In genomic region chr11:10654211-10655150, GRCh38 we compare ENCODE assay signal across 9 cellular contexts. TPM values are rescaled to one million over a fixed set of nuclear protein-coding genes. Genes with fewer than 3 reads are reported as not detected.
A peak's percentile ranks its signal among the peaks of the same experiment; 100 is the strongest.
DNase-seq lines count a peak whose midpoint lies in the region; ATAC-seq and TF ChIP-seq lines count a peak whose summit lies in the region.
"Had no signal": no experiment of that assay in that cellular context is flagged by ENCODE, and none has a peak within 500 bp of the region (broad histone marks: within the 10 kb centered on the region; RNA-seq: fewer than 3 reads in every experiment).

No MANE protein-coding gene starts in this region.

- H3K4me2 ChIP-seq in Karpas-422 (ENCODE audit: low read depth, low read length, poor library complexity, severe bottlenecking) = no peak overlapping the region

- H3K27ac Mint-ChIP-seq in CD4-positive, CD25-positive, alpha-beta regulatory T cell = no peak overlapping the region

- no peaks in the 10 kb centered on the region for H3K36me3 ChIP-seq in CD4-positive, CD25-positive, alpha-beta regulatory T cell (ENCODE audit: control insufficient read depth, insufficient read depth, low read length)
- H3K36me3 ChIP-seq in Karpas-422 (ENCODE audit: insufficient read depth, low read length) (no peaks in the 10 kb centered on the region), liver (ENCODE audit: control insufficient read depth in 4 of 4, insufficient read depth in 3 of 4, low read depth in 1 of 4, low read length in 3 of 4) (no peaks in the 10 kb centered on the region), tibial artery (peaks cover 0 to 15% (median 5%) of the 10 kb centered on the region in 3 donors)
- H3K36me3 ChIP-seq: SJSA1 had no signal

- peaks cover 0 to 12% (median 0%) of the 10 kb centered on the region in 4 donors for H3K4me1 Mint-ChIP-seq in CD4-positive, CD25-positive, alpha-beta regulatory T cell

- no peaks in the 10 kb centered on the region for H3K36me3 Mint-ChIP-seq in CD4-positive, CD25-positive, alpha-beta regulatory T cell

- H3K9me3 ChIP-seq in CD4-positive, CD25-positive, alpha-beta regulatory T cell (ENCODE audit: control insufficient read depth in 2 of 2, low read length in 2 of 2) = no peaks in the 10 kb centered on the region
- H3K9me3 ChIP-seq in Karpas-422 (ENCODE audit: low read length) (no peaks in the 10 kb centered on the region), liver (ENCODE audit: control insufficient read depth in 4 of 4, low read length in 3 of 4) (no peaks in the 10 kb centered on the region), tibial artery (no peaks in the 10 kb centered on the region)
- H3K9me3 ChIP-seq: SJSA1 had no signal

- DNase-seq in CD4-positive, CD25-positive, alpha-beta regulatory T cell = peak; percentile 13 to 69 (median 50)
- DNase-seq in Karpas-422 (peak; percentile 80), SKM-1 (lab: John Stamatoyannopoulos, UW; ENCODE audit: unreplicated experiment) (peak; percentile 57), dedifferentiated amniotic fluid mesenchymal stem cell (ENCODE audit: extremely low spot score) (peak; percentile 45), tibial artery (no peak), NCI-H128 (lab: John Stamatoyannopoulos, UW; ENCODE audit: unreplicated experiment) (no peak)

- no peaks in the 10 kb centered on the region for H3K9me3 Mint-ChIP-seq in CD4-positive, CD25-positive, alpha-beta regulatory T cell

- TF ChIP-seq RAD21 in liver (IDR thresholded peaks at IDR 0.05) = peak; percentile 78 to 91

- no peak overlapping the region for H2AFZ ChIP-seq in Karpas-422 (ENCODE audit: low read length)

- no peak overlapping the region for H3K27ac ChIP-seq in CD4-positive, CD25-positive, alpha-beta regulatory T cell (ENCODE audit: insufficient read depth, low read length, poor library complexity, severe bottlenecking)
- no peak overlapping the region for H3K27ac ChIP-seq in Karpas-422 (ENCODE audit: low read length)
- no peak overlapping the region for H3K27ac ChIP-seq in liver (ENCODE audit: low read depth in 1 of 2, low read length in 2 of 2)
- H3K27ac ChIP-seq in tibial artery = peak overlapping the region; percentile 86 to 89
- H3K27ac ChIP-seq: SJSA1 had no signal

- TF ChIP-seq CTCF in liver (IDR thresholded peaks at IDR 0.05; ENCODE audit: low read depth, low read length, missing input control) (peak; percentile 51), tibial artery (IDR thresholded peaks at IDR 0.05) (peak; percentile 50 to 61)

- H4K20me1 ChIP-seq in Karpas-422 (ENCODE audit: insufficient read depth, low read depth, low read length) = no peaks in the 10 kb centered on the region

- intact Hi-C loops in tibial artery (cut with DNase I; ENCODE audit: low total_unique reads) = no loop called here

- no peaks in the 10 kb centered on the region for H3K4me1 ChIP-seq in CD4-positive, CD25-positive, alpha-beta regulatory T cell (ENCODE audit: control insufficient read depth, insufficient read depth, low read length, poor library complexity, severe bottlenecking)
- H3K4me1 ChIP-seq in Karpas-422 (ENCODE audit: low read length) (no peaks in the 10 kb centered on the region), liver (ENCODE audit: control insufficient read depth in 4 of 4, insufficient read depth in 4 of 4, low read length in 3 of 4) (no peaks in the 10 kb centered on the region), tibial artery (peaks cover 9 to 100% (median 76%) of the 10 kb centered on the region in 4 donors)

- H3K79me2 ChIP-seq in Karpas-422 (ENCODE audit: low read length) = no peaks in the 10 kb centered on the region

- H3K4me3 ChIP-seq in CD4-positive, CD25-positive, alpha-beta regulatory T cell (ENCODE audit: low read depth, low read length) = no peak overlapping the region
- H3K4me3 ChIP-seq in Karpas-422 (ENCODE audit: low read length) (no peak overlapping the region), liver (ENCODE audit: low read depth in 1 of 3, low read length in 3 of 3) (no peak overlapping the region), tibial artery (no peak overlapping the region)
- H3K4me3 ChIP-seq: SJSA1 had no signal

- H3K27me3 Mint-ChIP-seq in CD4-positive, CD25-positive, alpha-beta regulatory T cell = no peaks in the 10 kb centered on the region

- no peaks in the 10 kb centered on the region for H3K27me3 ChIP-seq in CD4-positive, CD25-positive, alpha-beta regulatory T cell (ENCODE audit: control insufficient read depth, insufficient read depth, low read length)
- no peaks in the 10 kb centered on the region for H3K27me3 ChIP-seq in Karpas-422 (ENCODE audit: low read length)
- no peaks in the 10 kb centered on the region for H3K27me3 ChIP-seq in liver (ENCODE audit: control insufficient read depth in 4 of 4, insufficient read depth in 4 of 4, low read length in 3 of 4)
- no peaks in the 10 kb centered on the region for H3K27me3 ChIP-seq in tibial artery
- H3K27me3 ChIP-seq: SJSA1 had no signal

- H3K9me2 ChIP-seq in Karpas-422 (replicated peaks; ENCODE audit: insufficient read depth, low read length) = no peaks in the 10 kb centered on the region

- H3K4me3 Mint-ChIP-seq in CD4-positive, CD25-positive, alpha-beta regulatory T cell = no peak overlapping the region

- ATAC-seq in CD4-positive, CD25-positive, alpha-beta regulatory T cell (ENCODE audit: low read depth in 2 of 2) = peak; percentile 61 to 64
- ATAC-seq in GM18868 (IDR thresholded peaks at IDR 0.05; ENCODE audit: unreplicated experiment) = peak; percentile 48

- H3K9ac ChIP-seq in Karpas-422 (ENCODE audit: low read length) (no peak overlapping the region), liver (ENCODE audit: low read depth in 1 of 2, low read length in 2 of 2) (no peak overlapping the region)

- WGBS in liver = 60% methylated on average over 3 of the region's 3 CpGs

TF ChIP-seq in liver, 16 proteins besides CTCF, POLR2A, EP300 and RAD21:
- TF ChIP-seq ATF3 (IDR thresholded peaks at IDR 0.05) (no peak), EGR1 (IDR thresholded peaks at IDR 0.05; ENCODE audit: low read depth in 2 of 2) (no peak), YY1 (IDR thresholded peaks at IDR 0.05) (peak; percentile 51), GABPA (IDR thresholded peaks at IDR 0.05 in 1 of 2, conservative IDR thresholded peaks at IDR 0.05 in 1 of 2) (no peak)
TF ChIP-seq in liver: peak in this region for 1.

RNA-seq across cellular contexts. Expression of gene IRAG1, which starts 39.1 kb away (rescaled TPM):
- not detected for total RNA-seq in CD4-positive, CD25-positive, alpha-beta regulatory T cell
- polyA plus RNA-seq in CD4-positive, CD25-positive, alpha-beta regulatory T cell = not detected
- total RNA-seq in Karpas-422 (2014; rRNA removed; shearing (Covaris generic); ENCODE audit: low replicate concordance) = not detected in 2 replicates
- total RNA-seq in liver = 1 to 10 TPM; 2.3 to 4.4 TPM
- polyA plus RNA-seq in liver = 1 to 10 TPM in 1 of 2 donors, under 1 TPM in 1; 0.29 to 1.6 TPM

Comparison
In these comparisons a context has a peak if more than half of its experiments do, and no peak if none do; other contexts are left out.
1. DNase-seq: peak in CD4-positive, CD25-positive, alpha-beta regulatory T cell (3 of 3), Karpas-422 (single experiment), SKM-1 (single experiment) and dedifferentiated amniotic fluid mesenchymal stem cell (single experiment); none in tibial artery (0 of 2) and NCI-H128 (single experiment).
2. H3K27ac ChIP-seq: peak in tibial artery (2 of 2); none in CD4-positive, CD25-positive, alpha-beta regulatory T cell (single experiment), Karpas-422 (single experiment) and liver (0 of 2).